9 cellular contexts compared by ENCODE assay signal in genomic region chr4:83054928-83055327, GRCh38. TPM values are rescaled to one million over a fixed set of nuclear protein-coding genes. Genes with fewer than 3 reads are reported as not detected.
DNase-seq lines count a peak whose midpoint lies in the region; ATAC-seq and TF ChIP-seq lines count a peak whose summit lies in the region.
"Had no signal": no experiment of that assay in that cellular context is flagged by ENCODE, and none has a peak within 500 bp of the region (broad histone marks: within the 10 kb centered on the region; RNA-seq: fewer than 3 reads in every experiment).

No MANE protein-coding gene starts in this region.

- H3K36me3 ChIP-seq in Peyer's patch: peaks cover 0 to 50% (median 0%) of the 10 kb centered on the region in 3 donors

- H3K27ac Mint-ChIP-seq in activated T-helper 17 cell treated with anti-CD3 and anti-CD28 coated beads, Interleukin-2, amount 50 U/mL, for 72 hours: no peak overlapping the region
- H3K27ac Mint-ChIP-seq: activated T-cell treated with anti-CD3 and anti-CD28 coated beads, Interleukin-2, amount 50 U/mL, for 72 hours had no signal

- H3K27me3 Mint-ChIP-seq in activated T-helper 17 cell treated with anti-CD3 and anti-CD28 coated beads, Interleukin-2, amount 50 U/mL, for 72 hours: no peaks in the 10 kb centered on the region

- H3K4me3 Mint-ChIP-seq in activated T-helper 17 cell treated with anti-CD3 and anti-CD28 coated beads, Interleukin-2, amount 50 U/mL, for 72 hours: no peak overlapping the region
- H3K4me3 Mint-ChIP-seq: activated T-cell treated with anti-CD3 and anti-CD28 coated beads, Interleukin-2, amount 50 U/mL, for 72 hours had no signal

- peaks cover 66% of the 10 kb centered on the region for H3K36me3 Mint-ChIP-seq in activated T-helper 17 cell treated with anti-CD3 and anti-CD28 coated beads, Interleukin-2, amount 50 U/mL, for 72 hours (ENCODE audit: low read depth)

- H3K4me3 ChIP-seq in GM12864 (ENCODE audit: low read depth, low read length) (no peak overlapping the region), Peyer's patch (no peak overlapping the region), fibroblast of villous mesenchyme (ENCODE audit: low read depth, low read length) (no peak overlapping the region)

- ATAC-seq in HG02610 (IDR thresholded peaks at IDR 0.05; ENCODE audit: unreplicated experiment) (no peak), GM19455 (IDR thresholded peaks at IDR 0.05; ENCODE audit: unreplicated experiment) (no peak)
- ATAC-seq in activated T-helper 17 cell treated with anti-CD3 and anti-CD28 coated beads, Interleukin-2, amount 50 U/mL, for 72 hours (replicated peaks): no peak
- ATAC-seq: activated T-cell treated with anti-CD3 and anti-CD28 coated beads, Interleukin-2, amount 50 U/mL, for 72 hours had no signal

- H3K9me3 Mint-ChIP-seq in activated T-helper 17 cell treated with anti-CD3 and anti-CD28 coated beads, Interleukin-2, amount 50 U/mL, for 72 hours: no peaks in the 10 kb centered on the region
- H3K9me3 Mint-ChIP-seq: activated T-cell treated with anti-CD3 and anti-CD28 coated beads, Interleukin-2, amount 50 U/mL, for 72 hours had no signal

- no peaks in the 10 kb centered on the region for H3K9me3 ChIP-seq in Peyer's patch

- DNase-seq in AG08395 (ENCODE audit: low spot score) (peak; percentile 7), GM12864 (ENCODE audit: low read depth) (no peak), Peyer's patch (no peak), fibroblast of villous mesenchyme (ENCODE audit: low read depth) (peak; percentile 22), pons (ENCODE audit: low spot score) (no peak)

- peak; percentile 8 for TF ChIP-seq CTCF in GM12864 (IDR thresholded peaks at IDR 0.05; ENCODE audit: low read depth, low read length, missing control alignments)
- TF ChIP-seq CTCF in Peyer's patch (IDR thresholded peaks at IDR 0.05): peak in 5 of 6 experiments; percentile 9 to 54 (median 48)
- peak; percentile 39 for TF ChIP-seq CTCF in fibroblast of villous mesenchyme (IDR thresholded peaks at IDR 0.05; ENCODE audit: insufficient read depth, low read depth, low read length)

- peaks cover 2% of the 10 kb centered on the region for H3K4me1 Mint-ChIP-seq in activated T-helper 17 cell treated with anti-CD3 and anti-CD28 coated beads, Interleukin-2, amount 50 U/mL, for 72 hours

- TF ChIP-seq POLR2A in Peyer's patch (IDR thresholded peaks at IDR 0.05): no peak

- no peak overlapping the region for H3K27ac ChIP-seq in Peyer's patch

- no peaks in the 10 kb centered on the region for H3K27me3 ChIP-seq in Peyer's patch

- H3K4me1 ChIP-seq in Peyer's patch: no peaks in the 10 kb centered on the region

RNA-seq across cellular contexts. Expression of gene COPS4, which starts 19.9 kb away (rescaled TPM):
- total RNA-seq in Peyer's patch (100 to 1,000 TPM in 1 of 4 donors, 10 to 100 TPM in 3; 34.3 to 116 (median 43.5) TPM), fibroblast of villous mesenchyme (101 and 106 TPM in 2 replicates)
- 10 to 100 TPM; 18.6 to 24.4 TPM for total RNA-seq in activated T-helper 17 cell treated with anti-CD3 and anti-CD28 coated beads, Interleukin-2, amount 50 U/mL, for 72 hours

RNA-seq across cellular contexts. Expression of gene LIN54, which starts 44.3 kb away (rescaled TPM):
- total RNA-seq in Peyer's patch: 10 to 100 TPM in 1 of 4 donors, 1 to 10 TPM in 3; 8.7 to 13.0 (median 9.4) TPM
- 12.6 and 16.8 TPM in 2 replicates for total RNA-seq in fibroblast of villous mesenchyme
- 10 to 100 TPM; 19.3 to 20.4 TPM for total RNA-seq in activated T-helper 17 cell treated with anti-CD3 and anti-CD28 coated beads, Interleukin-2, amount 50 U/mL, for 72 hours

RNA-seq across cellular contexts. Expression of gene PLAC8, which starts 59.6 kb away (rescaled TPM):
- 100 to 1,000 TPM in 2 of 4 donors, 10 to 100 TPM in 2; 36.3 to 148 (median 107) TPM for total RNA-seq in Peyer's patch
- total RNA-seq in fibroblast of villous mesenchyme: 1.3 TPM in 1 of 2 replicates, not detected in the other
- 10 to 100 TPM; 19.9 to 58.9 TPM for total RNA-seq in activated T-helper 17 cell treated with anti-CD3 and anti-CD28 coated beads, Interleukin-2, amount 50 U/mL, for 72 hours

Comparison
In these comparisons a context has a peak if more than half of its experiments do, and no peak if none do; other contexts are left out.
1. DNase-seq: peak in AG08395 (single experiment) and fibroblast of villous mesenchyme (single experiment); none in GM12864 (single experiment), Peyer's patch (0 of 3) and pons (single experiment).
2. Peak in every context shown above with its lines, with median percentiles within 50 percentile points of each other: CTCF ChIP-seq.